ENCODE assay signal across 1 cellular context in genomic region chr19:48836089-48837017, GRCh38.
TF ChIP-seq lines count a peak whose summit lies in the region.

Gene HSD17B14, minus strand, starts transcription at chr19:48836491. Its CDS starts 80 bp downstream, at chr19:48836411.

TF ChIP-seq in SK-N-SH treated with all-trans-retinoic acid at 6 μM for 48 hours, 23 proteins besides CTCF, POLR2A, EP300 and RAD21 (continued from another document):
- no peak for TF ChIP-seq ESRRG (CRISPR knock-in tag; IDR thresholded peaks at IDR 0.05)
- no peak for TF ChIP-seq ZFP30 (CRISPR knock-in tag; IDR thresholded peaks at IDR 0.05)
- no peak for TF ChIP-seq ZC3H10 (CRISPR knock-in tag; IDR thresholded peaks at IDR 0.05)
- TF ChIP-seq RARB (CRISPR knock-in tag; IDR thresholded peaks at IDR 0.05) = no peak
- no peak for TF ChIP-seq PPARA (CRISPR knock-in tag; IDR thresholded peaks at IDR 0.05; ENCODE audit: borderline replicate concordance)
- TF ChIP-seq ZNF70 (CRISPR knock-in tag; IDR thresholded peaks at IDR 0.05) = no peak
- TF ChIP-seq ISL1 (CRISPR knock-in tag; IDR thresholded peaks at IDR 0.05) = no peak
